In genomic region chr2:3637692-3638455, GRCh38 we compare ENCODE assay signal across 1 cellular context.
TF ChIP-seq lines count a peak whose summit lies in the region.

No MANE protein-coding gene starts in this region.

TF ChIP-seq in HepG2, 621 proteins besides CTCF, POLR2A, EP300 and RAD21:
- no peak for TF ChIP-seq ZNF501 (CRISPR knock-in tag; IDR thresholded peaks at IDR 0.05)
- TF ChIP-seq NR0B2 (CRISPR knock-in tag; IDR thresholded peaks at IDR 0.05): no peak
- TF ChIP-seq ZSCAN20 (CRISPR knock-in tag; IDR thresholded peaks at IDR 0.05; ENCODE audit: borderline replicate concordance): no peak
- TF ChIP-seq SP5 (CRISPR knock-in tag; IDR thresholded peaks at IDR 0.05; ENCODE audit: borderline replicate concordance, low read depth): no peak
- no peak for TF ChIP-seq BRD4 (CRISPR knock-in tag; IDR thresholded peaks at IDR 0.05)
- no peak for TF ChIP-seq HIC2 (CRISPR knock-in tag; IDR thresholded peaks at IDR 0.05; ENCODE audit: low read depth)
- 0 out of 2 replicates have a peak, but pooled peaks have one; percentile 20 for TF ChIP-seq ZNF280B (CRISPR knock-in tag; IDR thresholded peaks at IDR 0.05; ENCODE audit: borderline replicate concordance)
- no peak for TF ChIP-seq TAF15 (IDR thresholded peaks at IDR 0.05; ENCODE audit: low read depth, low read length, poor library complexity, severe bottlenecking)
